ENCODE assay signal across 9 cellular contexts in genomic region chr22:46561435-46561905, GRCh38. TPM values are rescaled to one million over a fixed set of nuclear protein-coding genes. Genes with fewer than 3 reads are reported as not detected.
DNase-seq lines count a peak whose midpoint lies in the region; ATAC-seq and TF ChIP-seq lines count a peak whose summit lies in the region.
"Had no signal": no experiment of that assay in that cellular context is flagged by ENCODE, and none has a peak within 500 bp of the region (broad histone marks: within the 10 kb centered on the region; RNA-seq: fewer than 3 reads in every experiment).

No MANE protein-coding gene starts in this region.

- no peak for TF ChIP-seq POLR2A in testis (IDR thresholded peaks at IDR 0.05)

- H3K27ac Mint-ChIP-seq in brain, result peak overlapping the region in 3 of 5 experiments; percentile 49 to 95 (median 54)
- no peak overlapping the region for H3K27ac Mint-ChIP-seq in CD4-positive, alpha-beta memory T cell

- H3K4me3 Mint-ChIP-seq in brain, result peak overlapping the region; percentile 47 to 72 (median 68)
- no peak overlapping the region for H3K4me3 Mint-ChIP-seq in CD4-positive, alpha-beta memory T cell

- POLR2A ChIA-PET in CD4-positive, alpha-beta memory T cell (lab: Charles Lee; ENCODE audit: partially characterized antibody), result no interaction called here

- CTCF ChIA-PET in CD4-positive, alpha-beta memory T cell (lab: Charles Lee; ENCODE audit: partially characterized antibody), result interaction anchor here (1.2 kb wide), 1 partner anchor 242 kb away, joined by 3 read pairs; no protein-coding TSS in a partner anchor

- peak in 2 of 3 donors; percentile 30 to 39 for DNase-seq in stimulated activated CD4-positive, alpha-beta T cell treated with anti-CD3 and anti-CD28 coated beads, Interleukin-12 subunit alpha, Interleukin-12 subunit beta, amount 100 ng/mL, for 48 hours (ENCODE audit: low read depth in 2 of 3, low spot score in 1 of 3)
- DNase-seq in stimulated activated CD4-positive, alpha-beta T cell treated with anti-CD3 and anti-CD28 coated beads, Interleukin-2, amount 100 ng/mL, for 48 hours, result no peak
- DNase-seq in NCI-H2171 (lab: John Stamatoyannopoulos, UW), result peak; percentile 93
- DNase-seq in testis, result peak; percentile 73
- DNase-seq in foreskin melanocyte, result no peak
- DNase-seq in CD4-positive, alpha-beta memory T cell, result no peak

- TF ChIP-seq CTCF in brain (conservative IDR thresholded peaks at IDR 0.05) (no peak), testis (IDR thresholded peaks at IDR 0.05) (no peak)

- peaks cover 0 to 8% (median 5%) of the 10 kb centered on the region in 5 experiments for H3K9me3 Mint-ChIP-seq in brain
- H3K9me3 Mint-ChIP-seq in CD4-positive, alpha-beta memory T cell, result peaks cover 0 to 10% (median 5%) of the 10 kb centered on the region in 8 donors

- no peak overlapping the region for H3K27ac ChIP-seq in testis
- no peak overlapping the region for H3K27ac ChIP-seq in CD4-positive, alpha-beta memory T cell (ENCODE audit: low read depth, low read length)
- H3K27ac ChIP-seq: SJSA1 had no signal

- no peaks in the 10 kb centered on the region for H3K9me3 ChIP-seq in testis
- H3K9me3 ChIP-seq in CD4-positive, alpha-beta memory T cell (ENCODE audit: control insufficient read depth in 1 of 2, low read length in 2 of 2), result peaks cover 0 to 4% of the 10 kb centered on the region in 2 donors
- H3K9me3 ChIP-seq: SJSA1 had no signal

- intact Hi-C loops in testis (cut with DNase I; ENCODE audit: low total_unique reads), result no loop called here
- intact Hi-C loops in CD4-positive, alpha-beta memory T cell (cut with micrococcal nuclease), result no loop called here

- 76 to 79% methylated on average over 5 of the region's 5 CpGs for whole genome bisulfite sequencing in testis, 2 donors

- H3K4me1 Mint-ChIP-seq in brain, result peaks cover 23% of the 10 kb centered on the region
- H3K4me1 Mint-ChIP-seq in CD4-positive, alpha-beta memory T cell, result peaks cover 2 to 5% (median 4%) of the 10 kb centered on the region in 4 donors

- no peaks in the 10 kb centered on the region for H3K27me3 ChIP-seq in testis
- H3K27me3 ChIP-seq in CD4-positive, alpha-beta memory T cell (ENCODE audit: insufficient read depth, low read length), result no peaks in the 10 kb centered on the region
- H3K27me3 ChIP-seq: SJSA1 had no signal

- H3K4me3 ChIP-seq in testis, result no peak overlapping the region
- H3K4me3 ChIP-seq in CD4-positive, alpha-beta memory T cell (ENCODE audit: low read length in 2 of 2), result no peak overlapping the region
- H3K4me3 ChIP-seq: SJSA1 had no signal

- no peaks in the 10 kb centered on the region for H3K36me3 ChIP-seq in testis (ENCODE audit: low read depth, missing control alignments)
- H3K36me3 ChIP-seq in CD4-positive, alpha-beta memory T cell (ENCODE audit: insufficient read depth, low read length), result no peaks in the 10 kb centered on the region
- H3K36me3 ChIP-seq: SJSA1 had no signal

- no peak for ATAC-seq in GM21360 (IDR thresholded peaks at IDR 0.05; ENCODE audit: unreplicated experiment)

- no peaks in the 10 kb centered on the region for H3K36me3 Mint-ChIP-seq in brain
- peaks cover 0 to 5% of the 10 kb centered on the region in 2 donors for H3K36me3 Mint-ChIP-seq in CD4-positive, alpha-beta memory T cell

- H3K4me1 ChIP-seq in testis, result peaks cover 10% of the 10 kb centered on the region
- peaks cover 6% of the 10 kb centered on the region for H3K4me1 ChIP-seq in CD4-positive, alpha-beta memory T cell (ENCODE audit: insufficient read depth, low read length)

- H3K27me3 Mint-ChIP-seq in brain, result peaks cover 17% of the 10 kb centered on the region
- no peaks in the 10 kb centered on the region for H3K27me3 Mint-ChIP-seq in CD4-positive, alpha-beta memory T cell

RNA-seq across cellular contexts. Expression of gene CELSR1, which starts 24.1 kb away (rescaled TPM):
- polyA plus RNA-seq in brain (ENCODE audit: insufficient read depth, low read depth, low replicate concordance), result 1.5 TPM
- total RNA-seq in testis, result 10 to 100 TPM; 13.8 to 21.5 TPM
- polyA plus RNA-seq in testis (ENCODE audit: insufficient read depth, low read depth, low replicate concordance), result 5.6 TPM
- total RNA-seq in CD4-positive, alpha-beta memory T cell, result 1 to 10 TPM in 1 of 2 experiments, under 1 TPM in 1; 0.94 to 1.1 TPM
- polyA plus RNA-seq in CD4-positive, alpha-beta memory T cell, result under 1 TPM; 0.47 to 0.67 TPM

RNA-seq across cellular contexts. Expression of gene GRAMD4, which starts 58.7 kb away (rescaled TPM):
- polyA plus RNA-seq in brain (ENCODE audit: insufficient read depth, low read depth, low replicate concordance) (12.6 TPM), testis (ENCODE audit: insufficient read depth, low read depth, low replicate concordance) (20.8 TPM)
- total RNA-seq in testis, result 10 to 100 TPM; 61.2 to 81.5 TPM
- 10 to 100 TPM; 16.1 to 19.6 TPM for total RNA-seq in CD4-positive, alpha-beta memory T cell
- polyA plus RNA-seq in CD4-positive, alpha-beta memory T cell, result 1 to 10 TPM in 1 of 2 donors, under 1 TPM in 1; 0.73 to 7.2 TPM

Comparison
In these comparisons a context has a peak if more than half of its experiments do, and no peak if none do; other contexts are left out.
1. DNase-seq: peak in stimulated activated CD4-positive, alpha-beta T cell treated with anti-CD3 and anti-CD28 coated beads, Interleukin-12 subunit alpha, Interleukin-12 subunit beta, amount 100 ng/mL, for 48 hours (2 of 3), NCI-H2171 (single experiment) and testis (single experiment); none in stimulated activated CD4-positive, alpha-beta T cell treated with anti-CD3 and anti-CD28 coated beads, Interleukin-2, amount 100 ng/mL, for 48 hours (0 of 2), foreskin melanocyte (single experiment) and CD4-positive, alpha-beta memory T cell (0 of 5).
2. H3K27ac Mint-ChIP-seq: peak in brain (3 of 5); none in CD4-positive, alpha-beta memory T cell (0 of 7).
3. H3K4me3 Mint-ChIP-seq: peak in brain (5 of 5); none in CD4-positive, alpha-beta memory T cell (0 of 8).